11 cellular contexts compared by ENCODE assay signal in the genomic region with DNA sequence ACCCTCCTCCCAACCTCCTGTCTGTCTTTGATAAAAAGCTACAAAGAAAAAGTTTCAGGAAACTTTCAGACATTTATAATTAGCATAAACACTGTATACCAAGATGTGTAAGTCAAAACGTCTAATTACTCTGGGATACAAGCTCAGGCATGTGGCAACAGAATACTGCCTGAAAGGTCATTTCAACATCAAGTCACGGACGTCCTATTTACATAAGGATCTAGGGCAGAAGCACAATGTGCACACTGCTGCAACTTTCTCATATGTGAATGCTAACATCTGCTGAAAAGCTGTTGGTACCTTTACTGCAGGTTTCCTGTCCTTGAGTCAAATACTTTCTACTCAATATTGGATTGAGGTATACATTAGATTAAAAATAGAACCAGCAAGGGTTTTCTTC. TPM values are rescaled to one million over a fixed set of nuclear protein-coding genes. Genes with fewer than 3 reads are reported as not detected.
A peak's percentile ranks its signal among the peaks of the same experiment; 100 is the strongest.
DNase-seq lines count a peak whose midpoint lies in the region; ATAC-seq and TF ChIP-seq lines count a peak whose summit lies in the region.
"Had no signal": no experiment of that assay in that cellular context is flagged by ENCODE, and none has a peak within 500 bp of the region (broad histone marks: within the 10 kb centered on the region; RNA-seq: fewer than 3 reads in every experiment).

No MANE protein-coding gene starts in this region.

- peaks cover 33% of the 10 kb centered on the region for H3K79me2 ChIP-seq in PC-9 (ENCODE audit: low read depth)

- H3K4me1 ChIP-seq in Caco-2 (peaks cover 25% of the 10 kb centered on the region), PC-9 (replicated peaks; ENCODE audit: insufficient read depth) (peaks cover 6% of the 10 kb centered on the region; the same call in 1 of the 2 replicates)

- CTCF ChIA-PET in Caco-2 (lab: Charles Lee): interaction anchor here (0.9 to 1.0 kb wide), 2 partner anchors 32 to 312 kb away, joined by 3 to 4 read pairs; no protein-coding TSS in a partner anchor
- CTCF ChIA-PET in PC-9 (lab: Charles Lee): no interaction called here

- no peak overlapping the region for H3K4me3 Mint-ChIP-seq in Caco-2 (ENCODE audit: unreplicated experiment)

- H3K27me3 Mint-ChIP-seq in Caco-2 (ENCODE audit: insufficient read depth, unreplicated experiment): no peaks in the 10 kb centered on the region

- no peaks in the 10 kb centered on the region for H3F3A ChIP-seq in PC-9 (ENCODE audit: insufficient read depth, low read depth)

- H4K20me1 ChIP-seq in PC-9 (ENCODE audit: insufficient read depth): peaks cover 4% of the 10 kb centered on the region; the same call in 1 of the 2 replicates

- peaks cover 1% of the 10 kb centered on the region; the same call in 1 of the 2 replicates for H3K36me3 ChIP-seq in Caco-2 (ENCODE audit: control insufficient read depth, insufficient read depth, low read length)
- no peaks in the 10 kb centered on the region for H3K36me3 ChIP-seq in PC-9 (ENCODE audit: low read depth)
- H3K36me3 ChIP-seq: ascending aorta had no signal

- 0 out of 2 replicates have a peak overlapping the region, but pooled peaks have one; percentile 5 for H3K4me2 ChIP-seq in PC-9

- H3K27me3 ChIP-seq in Caco-2 (replicated peaks; ENCODE audit: control insufficient read depth, insufficient read depth, low read length) (no peaks in the 10 kb centered on the region), PC-9 (ENCODE audit: insufficient read depth, low read depth) (no peaks in the 10 kb centered on the region)
- H3K27me3 ChIP-seq: ascending aorta had no signal

- no peak overlapping the region for H3K27ac Mint-ChIP-seq in Caco-2 (ENCODE audit: unreplicated experiment)

- TF ChIP-seq CTCF in Caco-2 (IDR thresholded peaks at IDR 0.05; ENCODE audit: insufficient read depth in 1 of 2, low read depth in 1 of 2, low read length in 1 of 2, severe bottlenecking in 1 of 2, unreplicated experiment in 1 of 2): no peak
- TF ChIP-seq CTCF in PC-9 (conservative IDR thresholded peaks at IDR 0.05): no peak

- intact Hi-C loops in Caco-2 (cut with micrococcal nuclease; ENCODE audit: unreplicated experiment) (loop anchor here (1.0 kb wide), 1 partner anchor 59 kb away; no protein-coding TSS in a partner anchor), PC-9 (cut with micrococcal nuclease; ENCODE audit: unreplicated experiment) (no loop called here), left colon (cut with DNase I, micrococcal nuclease) (no loop called here)

- no peak overlapping the region for H3K27ac ChIP-seq in PC-9

- peaks cover 19% of the 10 kb centered on the region for H3K4me1 Mint-ChIP-seq in Caco-2 (ENCODE audit: low read depth, unreplicated experiment)

- no peak overlapping the region for H3K4me3 ChIP-seq in Caco-2 (ENCODE audit: low read depth, low read length)
- no peak overlapping the region for H3K4me3 ChIP-seq in PC-9
- H3K4me3 ChIP-seq: ascending aorta had no signal

- no peaks in the 10 kb centered on the region for H3K9me3 Mint-ChIP-seq in Caco-2 (ENCODE audit: unreplicated experiment)

- peaks cover 35% of the 10 kb centered on the region for H3K36me3 Mint-ChIP-seq in Caco-2 (ENCODE audit: insufficient read depth, unreplicated experiment)

- no TSS peak for BruUV-seq in Caco-2 (replicated peaks; lab: Mats Ljungman, UMichigan)
- no TSS peak for BruUV-seq in PC-9 (replicated peaks; lab: Mats Ljungman, UMichigan)

- peak; percentile 67 for ATAC-seq in left colon
- ATAC-seq in HG03520 (IDR thresholded peaks at IDR 0.05; ENCODE audit: unreplicated experiment): no peak

- POLR2A ChIA-PET in Caco-2 (lab: Charles Lee) (no interaction called here), PC-9 (lab: Charles Lee; ENCODE audit: unreplicated experiment) (interaction anchor here (0.6 kb wide), 1 partner anchor 65 kb away, joined by 3 read pairs; no protein-coding TSS in a partner anchor)

- no peak overlapping the region for H2AFZ ChIP-seq in PC-9

- H3K9me3 ChIP-seq in Caco-2 (no peaks in the 10 kb centered on the region), PC-9 (ENCODE audit: insufficient read depth, low read depth) (no peaks in the 10 kb centered on the region)
- H3K9me3 ChIP-seq: ascending aorta had no signal

- no peaks in the 10 kb centered on the region for H3K9me2 ChIP-seq in PC-9 (ENCODE audit: insufficient read depth)

- DNase-seq in Caco-2 (peak; percentile 60 to 67), HCEC 1CT (peak; percentile 66), PC-9 (no peak), left colon (no peak), AG20443 (ENCODE audit: low spot score) (no peak)
- DNase-seq in activated CD4-positive, alpha-beta T cell treated with anti-CD3 and anti-CD28 coated beads, Interleukin-2, amount 50 U/mL, for 1 hour: no peak
- DNase-seq in stimulated activated naive CD4-positive, alpha-beta T cell treated with Interleukin-2 at 50 U/mL for 16 hours (lab: John Stamatoyannopoulos, UW): no peak
- DNase-seq: H7, NCI-H1092 had no signal

RNA-seq across cellular contexts. Expression of a gene that starts 36.9 kb away (rescaled TPM):
- total RNA-seq in Caco-2 (2022): 78.1 and 81.0 TPM in 2 replicates
- total RNA-seq in PC-9 (2021): 25.5 and 27.6 TPM in 2 replicates
- total RNA-seq in left colon: 10 to 100 TPM; 28.7 to 36.7 TPM

Comparison
In these comparisons a context has a peak if more than half of its experiments do, and no peak if none do; other contexts are left out.
1. DNase-seq: peak in Caco-2 (2 of 2) and HCEC 1CT (single experiment); none in PC-9 (0 of 2), left colon (0 of 2), AG20443 (single experiment), activated CD4-positive, alpha-beta T cell treated with anti-CD3 and anti-CD28 coated beads, Interleukin-2, amount 50 U/mL, for 1 hour (single experiment) and stimulated activated naive CD4-positive, alpha-beta T cell treated with Interleukin-2 at 50 U/mL for 16 hours (single experiment).